ENCODE assay signal across 8 cellular contexts in the genomic region with DNA sequence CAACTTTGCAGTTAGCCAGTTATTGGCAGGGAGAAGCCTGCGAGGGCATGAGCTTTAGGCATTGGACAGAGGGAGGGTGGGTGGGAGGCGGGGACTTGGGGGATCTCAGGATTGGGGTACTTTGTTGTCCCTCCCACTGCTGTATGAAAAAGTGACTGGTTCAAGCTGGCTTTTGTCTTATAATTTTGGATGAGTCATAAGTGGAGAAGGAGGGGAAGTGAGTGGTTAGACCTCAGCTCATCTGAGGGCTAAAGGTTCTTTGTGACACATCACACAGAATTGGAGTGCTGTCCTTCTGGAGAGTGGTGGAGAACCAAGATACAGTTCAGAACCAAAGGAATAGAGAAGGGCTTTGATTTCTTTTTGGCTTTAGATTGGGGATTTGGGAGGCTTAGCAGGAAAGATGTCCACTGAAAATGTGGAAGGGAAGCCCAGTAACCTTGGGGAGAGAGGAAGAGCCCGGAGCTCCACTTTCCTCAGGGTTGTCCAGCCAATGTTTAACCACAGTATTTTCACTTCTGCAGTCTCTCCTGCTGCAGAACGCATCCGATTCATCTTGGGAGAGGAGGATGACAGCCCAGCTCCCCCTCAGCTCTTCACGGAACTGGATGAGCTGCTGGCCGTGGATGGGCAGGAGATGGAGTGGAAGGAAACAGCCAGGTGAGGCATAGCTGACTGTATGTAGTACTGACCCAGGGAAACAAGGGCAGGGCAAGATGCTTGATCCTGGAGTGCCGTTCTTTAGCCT. TPM values are rescaled to one million over a fixed set of nuclear protein-coding genes. Genes with fewer than 3 reads are reported as not detected.
DNase-seq lines count a peak whose midpoint lies in the region; ATAC-seq and TF ChIP-seq lines count a peak whose summit lies in the region.

Gene SLC4A4, plus strand, starts transcription at position 175 of the 748 bp plus-strand sequence.

- peak; percentile 99 for ATAC-seq in GM18498 (IDR thresholded peaks at IDR 0.05; ENCODE audit: unreplicated experiment)
- peak; percentile 100 for ATAC-seq in GM21737 (IDR thresholded peaks at IDR 0.05; ENCODE audit: unreplicated experiment)
- ATAC-seq in stimulated activated naive CD8-positive, alpha-beta T cell treated with anti-CD3 and anti-CD28 coated beads, Interleukin-15, amount 100 ng/mL, for 72 hours: peak; percentile 93

- peaks cover 0 to 9% of the 10 kb centered on the region in 2 donors for H3K9me3 Mint-ChIP-seq in stimulated activated naive CD8-positive, alpha-beta T cell treated with anti-CD3 and anti-CD28 coated beads, Interleukin-15, amount 100 ng/mL, for 72 hours

- peaks cover 7% of the 10 kb centered on the region for H3K27me3 Mint-ChIP-seq in stimulated activated naive CD8-positive, alpha-beta T cell treated with anti-CD3 and anti-CD28 coated beads, Interleukin-15, amount 100 ng/mL, for 72 hours

- in situ Hi-C loops in KBM-7 (cut with MboI; ENCODE audit: low pct_unique_long_range_greater_than_20kb, low sequenced_read_pairs): no loop called here

- no peak within 1 kb of the TSS for H3K4me3 Mint-ChIP-seq in stimulated activated naive CD8-positive, alpha-beta T cell treated with anti-CD3 and anti-CD28 coated beads, Interleukin-15, amount 100 ng/mL, for 72 hours

- H3K27ac Mint-ChIP-seq in stimulated activated naive CD8-positive, alpha-beta T cell treated with anti-CD3 and anti-CD28 coated beads, Interleukin-15, amount 100 ng/mL, for 72 hours: no peak within 1 kb of the TSS

- peak; percentile 14 for DNase-seq in KBM-7
- peak; percentile 83 for DNase-seq in epithelial cell of proximal tubule (ENCODE audit: low read depth)
- peak; percentile 3 to 13 for DNase-seq in stimulated activated naive CD8-positive, alpha-beta T cell treated with anti-CD3 and anti-CD28 coated beads, Interleukin-15, amount 100 ng/mL, for 72 hours
- DNase-seq in NK-92 (lab: John Stamatoyannopoulos, UW; ENCODE audit: unreplicated experiment): no peak
- DNase-seq in GF-D8 (lab: John Stamatoyannopoulos, UW): no peak
- no peak for DNase-seq in DMS79 (lab: John Stamatoyannopoulos, UW)

- no peak for TF ChIP-seq CTCF in epithelial cell of proximal tubule (conservative IDR thresholded peaks at IDR 0.05; ENCODE audit: low read depth, low read length)

- peak within 1 kb of the TSS; percentile 57 for H3K4me3 ChIP-seq in epithelial cell of proximal tubule (ENCODE audit: low read depth, low read length)

- H3K4me1 Mint-ChIP-seq in stimulated activated naive CD8-positive, alpha-beta T cell treated with anti-CD3 and anti-CD28 coated beads, Interleukin-15, amount 100 ng/mL, for 72 hours: peaks cover 8% of the 10 kb centered on the region

RNA-seq across cellular contexts. Expression of gene SLC4A4, which starts in this region (rescaled TPM):
- 4.6 and 5.6 TPM in 2 replicates for total RNA-seq in epithelial cell of proximal tubule

Comparison
In these comparisons a context has a peak if more than half of its experiments do, and no peak if none do; other contexts are left out.
1. DNase-seq: peak in KBM-7 (single experiment), epithelial cell of proximal tubule (single experiment) and stimulated activated naive CD8-positive, alpha-beta T cell treated with anti-CD3 and anti-CD28 coated beads, Interleukin-15, amount 100 ng/mL, for 72 hours (2 of 2); none in NK-92 (single experiment), GF-D8 (single experiment) and DMS79 (single experiment).
2. Peak in every context shown above with its lines, with median percentiles within 50 percentile points of each other: ATAC-seq.